ENCODE assay signal across 10 cellular contexts in the genomic region with DNA sequence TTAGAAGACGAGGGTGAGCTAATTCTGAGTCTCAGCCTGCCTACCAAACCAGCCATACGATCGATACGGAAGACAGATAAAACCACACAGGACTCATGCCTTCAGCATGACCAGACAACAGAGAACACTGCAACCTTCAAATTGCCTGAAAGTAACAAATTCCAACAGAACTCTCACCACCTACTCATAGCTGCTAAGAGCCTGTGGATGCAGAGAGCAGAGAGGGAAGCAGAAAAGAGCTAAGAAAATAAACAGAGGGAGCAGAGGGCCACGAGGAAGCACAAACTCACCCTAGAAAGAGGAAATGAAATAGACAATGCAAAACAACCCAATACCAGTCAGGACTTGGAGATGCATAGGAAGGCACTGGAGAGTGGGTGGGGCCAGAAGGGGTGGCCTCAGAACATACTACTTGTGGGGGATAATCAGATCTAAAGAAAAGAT.
DNase-seq lines count a peak whose midpoint lies in the region; ATAC-seq, FAIRE-seq and TF ChIP-seq lines count a peak whose summit lies in the region.
"Had no signal": no experiment of that assay in that cellular context is flagged by ENCODE, and none has a peak within 500 bp of the region (broad histone marks: within the 10 kb centered on the region; RNA-seq: fewer than 3 reads in every experiment).

No MANE protein-coding gene starts in this region.

- H3K36me3 Mint-ChIP-seq in activated CD4-positive, alpha-beta T cell treated with anti-CD3 and anti-CD28 coated beads, Interleukin-2, amount 10 ng/mL, durations not matched to agents 7 days and 5 days (ENCODE audit: low read depth) = no peaks in the 10 kb centered on the region

- H3K4me1 ChIP-seq in GM12878 (ENCODE audit: control insufficient read depth, insufficient read depth, low read length) = no peaks in the 10 kb centered on the region; the same call in 1 of the 2 replicates

- no peak for TF ChIP-seq RAD21 in GM12878 (IDR thresholded peaks at IDR 0.05; ENCODE audit: insufficient read depth, low read depth, low read length)

- TF ChIP-seq EP300 in GM12878 (IDR thresholded peaks at IDR 0.05; ENCODE audit: borderline replicate concordance in 1 of 2, control insufficient read depth in 1 of 2, low read depth in 2 of 2, low read length in 2 of 2) = no peak

- H3K9ac ChIP-seq in GM12878 (ENCODE audit: control insufficient read depth, insufficient read depth, low read length) = no peak overlapping the region

- CTCF ChIA-PET in AG04449 (lab: Yijun Ruan, JAX) = interaction anchor here (1.6 to 2.2 kb wide), 3 partner anchors 10 to 393 kb away, joined by 4 to 5 read pairs (median 4); no protein-coding TSS in a partner anchor
- CTCF ChIA-PET in GM12878 (lab: Yijun Ruan, JAX) = no interaction called here
- CTCF ChIA-PET in activated CD4-positive, alpha-beta T cell treated with anti-CD3 and anti-CD28 coated beads, Interleukin-2, amount 10 ng/mL, durations not matched to agents 7 days and 5 days (lab: Charles Lee) = no interaction called here

- no TSS peak for BruUV-seq in GM12878 (replicated peaks; lab: Mats Ljungman, UMichigan)

- in situ Hi-C loops in GM12878 (cut with MboI) = no loop called here

- TF ChIP-seq POLR2A in GM12878 (IDR thresholded peaks at IDR 0.05; ENCODE audit: low read depth, low read length) = no peak

- no peaks in the 10 kb centered on the region for H3K4me1 Mint-ChIP-seq in activated CD4-positive, alpha-beta T cell treated with anti-CD3 and anti-CD28 coated beads, Interleukin-2, amount 10 ng/mL, durations not matched to agents 7 days and 5 days

- no peaks in the 10 kb centered on the region for H3K27me3 ChIP-seq in GM12878 (replicated peaks in 1 of 2; ENCODE audit: control insufficient read depth in 2 of 2, insufficient read depth in 2 of 2, low read length in 1 of 2)
- H3K27me3 ChIP-seq: BE2C had no signal

- peak; percentile 55 for DNase-seq in AG04449 (ENCODE audit: low read depth, low spot score)
- DNase-seq in GM12878 (ENCODE audit: low read depth, low spot score) = peak; percentile 7
- DNase-seq in ecto neural progenitor cell (ENCODE audit: low spot score) = no peak
- DNase-seq in GM20000 (ENCODE audit: low spot score) = no peak
- DNase-seq in NCI-H187 treated with DMSO at 0.1 percent for 48 hours (lab: John Stamatoyannopoulos, UW) = no peak
- DNase-seq in activated CD4-positive, alpha-beta T cell treated with anti-CD3 and anti-CD28 coated beads, Interleukin-2, amount 10 ng/mL, durations not matched to agents 7 days and 5 days = no peak
- DNase-seq: BE2C had no signal

- no peaks in the 10 kb centered on the region for H3K27me3 Mint-ChIP-seq in activated CD4-positive, alpha-beta T cell treated with anti-CD3 and anti-CD28 coated beads, Interleukin-2, amount 10 ng/mL, durations not matched to agents 7 days and 5 days

- intact Hi-C loops in GM12878 (cut with micrococcal nuclease; ENCODE audit: unreplicated experiment) = no loop called here

- no peak overlapping the region for H3K4me3 Mint-ChIP-seq in activated CD4-positive, alpha-beta T cell treated with anti-CD3 and anti-CD28 coated beads, Interleukin-2, amount 10 ng/mL, durations not matched to agents 7 days and 5 days

- SMC1A ChIA-PET in GM12878 (lab: Charles Lee; ENCODE audit: uncharacterized antibody, unreplicated experiment) = no interaction called here

- no peaks in the 10 kb centered on the region for H3K9me3 Mint-ChIP-seq in activated CD4-positive, alpha-beta T cell treated with anti-CD3 and anti-CD28 coated beads, Interleukin-2, amount 10 ng/mL, durations not matched to agents 7 days and 5 days

- no peak for FAIRE-seq in GM12878 (lab: Jason Lieb, UNC)

- H3K79me2 ChIP-seq in GM12878 (ENCODE audit: control insufficient read depth, insufficient read depth, low read length) = no peaks in the 10 kb centered on the region

- no peak overlapping the region for H3K27ac ChIP-seq in GM12878 (ENCODE audit: control insufficient read depth, insufficient read depth)

- TF ChIP-seq CTCF in AG04449 (IDR thresholded peaks at IDR 0.05; ENCODE audit: insufficient read depth, low read length, missing control alignments) = no peak
- no peak for TF ChIP-seq CTCF in GM12878 (IDR thresholded peaks at IDR 0.05 in 2 of 3, conservative IDR thresholded peaks at IDR 0.05 in 1 of 3; ENCODE audit: control insufficient read depth in 2 of 3, extremely low read depth in 1 of 3, insufficient read depth in 1 of 3, low read depth in 3 of 3, low read length in 3 of 3)
- no peak for TF ChIP-seq CTCF in GM20000 (IDR thresholded peaks at IDR 0.05; ENCODE audit: extremely low read depth, missing control alignments)

- no peaks in the 10 kb centered on the region for H4K20me1 ChIP-seq in GM12878 (ENCODE audit: control insufficient read depth, insufficient read depth)

- peak; percentile 55 for ATAC-seq in GM19455 (IDR thresholded peaks at IDR 0.05; ENCODE audit: unreplicated experiment)
- peak; percentile 95 for ATAC-seq in HG03354 (IDR thresholded peaks at IDR 0.05; ENCODE audit: poor library complexity, severe bottlenecking, unreplicated experiment)
- ATAC-seq in GM12878 = peak; percentile 56; the same call in 2 of the 3 replicates
- ATAC-seq: esophagus mucosa had no signal

- H3K36me3 ChIP-seq in GM12878 (ENCODE audit: control insufficient read depth in 2 of 2, insufficient read depth in 2 of 2, low read length in 1 of 2) = no peaks in the 10 kb centered on the region
- H3K36me3 ChIP-seq: BE2C had no signal

- peak overlapping the region; percentile 7; the same call in 1 of the 2 replicates for H2AFZ ChIP-seq in GM12878 (ENCODE audit: control insufficient read depth, low read depth, low read length)

- 0% methylated on average over 5 of the region's 5 CpGs for WGBS in GM12878 (ENCODE audit: insufficient coverage, insufficient replicate concordance, low lambda C conversion rate, missing lambda C conversion rate)

- H3K4me3 ChIP-seq in AG04449 (ENCODE audit: low read depth, low read length) (peak overlapping the region; percentile 28), GM12878 (no peak overlapping the region)

- 0 out of 2 replicates have a peak overlapping the region, but pooled peaks have one; percentile 9 for H3K4me2 ChIP-seq in GM12878 (ENCODE audit: control insufficient read depth, insufficient read depth)

- no peaks in the 10 kb centered on the region for H3K9me3 ChIP-seq in GM12878 (replicated peaks; ENCODE audit: control insufficient read depth, insufficient read depth, low read length)
- H3K9me3 ChIP-seq: BE2C had no signal

- H3K27ac Mint-ChIP-seq in activated CD4-positive, alpha-beta T cell treated with anti-CD3 and anti-CD28 coated beads, Interleukin-2, amount 10 ng/mL, durations not matched to agents 7 days and 5 days = no peak overlapping the region

- RAD21 ChIA-PET in GM12878 (lab: Charles Lee; ENCODE audit: unreplicated experiment) = no interaction called here

- POLR2A ChIA-PET in AG04449 (lab: Yijun Ruan, JAX) = interaction anchor here (1.2 kb wide), 1 partner anchor 95 kb away, joined by 5 read pairs; no protein-coding TSS in a partner anchor
- POLR2A ChIA-PET in GM12878 (lab: Charles Lee) = no interaction called here
- POLR2A ChIA-PET in activated CD4-positive, alpha-beta T cell treated with anti-CD3 and anti-CD28 coated beads, Interleukin-2, amount 10 ng/mL, durations not matched to agents 7 days and 5 days (lab: Charles Lee) = no interaction called here

TF ChIP-seq in GM12878, 131 proteins besides CTCF, POLR2A, EP300 and RAD21:
- TF ChIP-seq MYB (IDR thresholded peaks at IDR 0.05; ENCODE audit: borderline replicate concordance, low read depth, low read length) (no peak), ATF7 (IDR thresholded peaks at IDR 0.05; ENCODE audit: low read depth) (no peak), NFIC (IDR thresholded peaks at IDR 0.05; ENCODE audit: low read depth, low read length) (no peak), SPI1 (IDR thresholded peaks at IDR 0.05; ENCODE audit: borderline replicate concordance, insufficient read depth, low read depth, low read length) (peak; percentile 66; the same call in 1 of the 2 replicates), RELA (IDR thresholded peaks at IDR 0.05; ENCODE audit: borderline replicate concordance, partially characterized antibody) (no peak)
- TF ChIP-seq, protein P1, sequence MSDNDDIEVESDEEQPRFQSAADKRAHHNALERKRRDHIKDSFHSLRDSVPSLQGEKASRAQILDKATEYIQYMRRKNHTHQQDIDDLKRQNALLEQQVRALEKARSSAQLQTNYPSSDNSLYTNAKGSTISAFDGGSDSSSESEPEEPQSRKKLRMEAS (IDR thresholded peaks at IDR 0.05; ENCODE audit: low read depth, low read length) = no peak

Comparison
In these comparisons a context has a peak if more than half of its experiments do, and no peak if none do; other contexts are left out.
1. DNase-seq: peak in AG04449 (single experiment) and GM12878 (single experiment); none in ecto neural progenitor cell (single experiment), GM20000 (single experiment), NCI-H187 treated with DMSO at 0.1 percent for 48 hours (single experiment) and activated CD4-positive, alpha-beta T cell treated with anti-CD3 and anti-CD28 coated beads, Interleukin-2, amount 10 ng/mL, durations not matched to agents 7 days and 5 days (single experiment).
2. Peak in every context shown above with its lines, with median percentiles within 50 percentile points of each other: ATAC-seq.